ENCODE assay signal across 9 cellular contexts in genomic region chr7:33671521-33672262, GRCh38.
A peak's percentile ranks its signal among the peaks of the same experiment; 100 is the strongest.
DNase-seq lines count a peak whose midpoint lies in the region; ATAC-seq lines count a peak whose summit lies in the region.
"Had no signal": no experiment of that assay in that cellular context is flagged by ENCODE, and none has a peak within 500 bp of the region (broad histone marks: within the 10 kb centered on the region; RNA-seq: fewer than 3 reads in every experiment).

No MANE protein-coding gene starts in this region.

- no peaks in the 10 kb centered on the region for H3K27me3 Mint-ChIP-seq in naive B cell
- H3K27me3 Mint-ChIP-seq in natural killer cell treated with Interleukin-12 subunit alpha and Interleukin-12 subunit beta and Interleukin-15 and Interleukin-18, amount 100 ng/mL, for 72 hours: no peaks in the 10 kb centered on the region

- no peaks in the 10 kb centered on the region for H3K9me3 Mint-ChIP-seq in naive B cell
- no peaks in the 10 kb centered on the region for H3K9me3 Mint-ChIP-seq in natural killer cell treated with Interleukin-12 subunit alpha and Interleukin-12 subunit beta and Interleukin-15 and Interleukin-18, amount 100 ng/mL, for 72 hours

- H3K4me3 Mint-ChIP-seq in naive B cell: peak overlapping the region in 7 of 8 donors; percentile 39 to 80 (median 56)
- no peak overlapping the region for H3K4me3 Mint-ChIP-seq in natural killer cell treated with Interleukin-12 subunit alpha and Interleukin-12 subunit beta and Interleukin-15 and Interleukin-18, amount 100 ng/mL, for 72 hours

- ATAC-seq in GM18867 (IDR thresholded peaks at IDR 0.05; ENCODE audit: unreplicated experiment): peak; percentile 73
- peak; percentile 47 for ATAC-seq in HG02763 (IDR thresholded peaks at IDR 0.05; ENCODE audit: unreplicated experiment)
- peak; percentile 74 to 82 for ATAC-seq in naive B cell (ENCODE audit: low read depth in 2 of 2)
- no peak for ATAC-seq in natural killer cell treated with Interleukin-12 subunit alpha and Interleukin-12 subunit beta and Interleukin-15 and Interleukin-18, amount 100 ng/mL, for 72 hours

- H3K4me1 Mint-ChIP-seq in naive B cell: peaks cover 20 to 26% (median 24%) of the 10 kb centered on the region in 3 donors
- peaks cover 11 to 13% of the 10 kb centered on the region in 2 donors for H3K4me1 Mint-ChIP-seq in natural killer cell treated with Interleukin-12 subunit alpha and Interleukin-12 subunit beta and Interleukin-15 and Interleukin-18, amount 100 ng/mL, for 72 hours (ENCODE audit: low read depth in 2 of 2)

- peak overlapping the region; percentile 29 to 95 (median 72) for H3K27ac Mint-ChIP-seq in naive B cell
- peak overlapping the region in 1 of 2 donors; percentile 11 for H3K27ac Mint-ChIP-seq in natural killer cell treated with Interleukin-12 subunit alpha and Interleukin-12 subunit beta and Interleukin-15 and Interleukin-18, amount 100 ng/mL, for 72 hours

- H3K36me3 Mint-ChIP-seq in naive B cell: peaks cover 0 to 4% of the 10 kb centered on the region in 2 donors
- H3K36me3 Mint-ChIP-seq in natural killer cell treated with Interleukin-12 subunit alpha and Interleukin-12 subunit beta and Interleukin-15 and Interleukin-18, amount 100 ng/mL, for 72 hours: no peaks in the 10 kb centered on the region

- DNase-seq in NCI-H187 treated with DMSO at 0.1 percent for 48 hours (lab: John Stamatoyannopoulos, UW): peak; percentile 13
- no peak for DNase-seq in naive B cell
- DNase-seq in activated CD4-positive, alpha-beta T cell treated with anti-CD3 and anti-CD28 coated beads, Interleukin-2, amount 50 U/mL, for 48 hours: no peak
- no peak for DNase-seq in anterior cingulate cortex (lab: John Stamatoyannopoulos, UW)
- no peak for DNase-seq in natural killer cell treated with Interleukin-12 subunit alpha and Interleukin-12 subunit beta and Interleukin-15 and Interleukin-18, amount 100 ng/mL, for 72 hours (ENCODE audit: low spot score)
- no peak for DNase-seq in activated CD8-positive, alpha-beta memory T cell treated with anti-CD3 and anti-CD28 coated beads for 24 hours
- DNase-seq: activated CD8-positive, alpha-beta memory T cell treated with anti-CD3 and anti-CD28 coated beads, Interleukin-2, amount 50 U/mL, for 48 hours had no signal

Comparison
In these comparisons a context has a peak if more than half of its experiments do, and no peak if none do; other contexts are left out.
1. ATAC-seq: peak in GM18867 (single experiment), HG02763 (single experiment) and naive B cell (2 of 2); none in natural killer cell treated with Interleukin-12 subunit alpha and Interleukin-12 subunit beta and Interleukin-15 and Interleukin-18, amount 100 ng/mL, for 72 hours (0 of 2).